25 cellular contexts compared by ENCODE assay signal in genomic region chr18:60895181-60895580, GRCh38.
DNase-seq lines count a peak whose midpoint lies in the region; ATAC-seq and TF ChIP-seq lines count a peak whose summit lies in the region.
"Had no signal": no experiment of that assay in that cellular context is flagged by ENCODE, and none has a peak within 500 bp of the region (broad histone marks: within the 10 kb centered on the region; RNA-seq: fewer than 3 reads in every experiment).

No MANE protein-coding gene starts in this region.

- TF ChIP-seq CTCF in cardiac fibroblast (IDR thresholded peaks at IDR 0.05; ENCODE audit: low read depth, low read length) = no peak
- TF ChIP-seq CTCF in suprapubic skin (IDR thresholded peaks at IDR 0.05) = no peak

- no peak for TF ChIP-seq EP300 in suprapubic skin (IDR thresholded peaks at IDR 0.05)

- peaks cover 0 to 4% of the 10 kb centered on the region in 2 donors for H3K9me3 Mint-ChIP-seq in activated T-cell treated with anti-CD3 and anti-CD28 coated beads, Interleukin-2, amount 50 U/mL, for 72 hours
- H3K9me3 Mint-ChIP-seq: activated naive CD4-positive, alpha-beta T cell treated with anti-CD3 and anti-CD28 coated beads for 36 hours; mesothelial cell of epicardium; nephron had no signal

- H3K27ac ChIP-seq in suprapubic skin = no peak overlapping the region
- H3K27ac ChIP-seq: A549, heart left ventricle, sigmoid colon had no signal

- no peak for TF ChIP-seq POLR2A in suprapubic skin (IDR thresholded peaks at IDR 0.05)

- WGBS in suprapubic skin = 81% methylated on average over 3 of the region's 3 CpGs

- no peaks in the 10 kb centered on the region for H3K27me3 Mint-ChIP-seq in activated T-cell treated with anti-CD3 and anti-CD28 coated beads, Interleukin-2, amount 50 U/mL, for 72 hours (ENCODE audit: low read depth)
- H3K27me3 Mint-ChIP-seq: activated CD4-positive, alpha-beta T cell treated with anti-CD3 and anti-CD28 coated beads for 36 hours had no signal

- no peaks in the 10 kb centered on the region for H3K4me1 Mint-ChIP-seq in activated T-cell treated with anti-CD3 and anti-CD28 coated beads, Interleukin-2, amount 50 U/mL, for 72 hours (ENCODE audit: low read depth)
- H3K4me1 Mint-ChIP-seq: activated CD4-positive, alpha-beta T cell treated with anti-CD3 and anti-CD28 coated beads for 36 hours; nephron had no signal

- no peak overlapping the region for H3K27ac Mint-ChIP-seq in activated T-cell treated with anti-CD3 and anti-CD28 coated beads, Interleukin-2, amount 50 U/mL, for 72 hours
- H3K27ac Mint-ChIP-seq: activated CD4-positive, alpha-beta T cell treated with anti-CD3 and anti-CD28 coated beads for 36 hours; activated naive CD4-positive, alpha-beta T cell treated with anti-CD3 and anti-CD28 coated beads for 36 hours; HFFc6; mesothelial cell of epicardium; nephron had no signal

- H3K4me3 Mint-ChIP-seq in activated T-cell treated with anti-CD3 and anti-CD28 coated beads, Interleukin-2, amount 50 U/mL, for 72 hours = no peak overlapping the region
- H3K4me3 Mint-ChIP-seq: activated CD4-positive, alpha-beta T cell treated with anti-CD3 and anti-CD28 coated beads for 36 hours; activated naive CD4-positive, alpha-beta T cell treated with anti-CD3 and anti-CD28 coated beads for 36 hours; HFFc6; mesothelial cell of epicardium; nephron had no signal

- H3K36me3 Mint-ChIP-seq in activated T-cell treated with anti-CD3 and anti-CD28 coated beads, Interleukin-2, amount 50 U/mL, for 72 hours (ENCODE audit: insufficient read depth in 2 of 2) = no peaks in the 10 kb centered on the region
- H3K36me3 Mint-ChIP-seq: mesothelial cell of epicardium had no signal

- H3K4me1 ChIP-seq in suprapubic skin = peaks cover 16% of the 10 kb centered on the region
- H3K4me1 ChIP-seq: A549, sigmoid colon had no signal

- no peaks in the 10 kb centered on the region for H3K9me3 ChIP-seq in suprapubic skin
- H3K9me3 ChIP-seq: A549, heart left ventricle, sigmoid colon had no signal

- ATAC-seq in activated T-cell treated with anti-CD3 and anti-CD28 coated beads, Interleukin-2, amount 50 U/mL, for 72 hours (replicated peaks in 1 of 2) = no peak
- ATAC-seq: A549; activated CD4-positive, alpha-beta T cell treated with anti-CD3 and anti-CD28 coated beads for 36 hours; heart left ventricle had no signal

- DNase-seq in NCI-H748 (lab: John Stamatoyannopoulos, UW; ENCODE audit: unreplicated experiment) (peak; percentile 34), NCI-H748 treated with DMSO at 0.1 percent for 48 hours (lab: John Stamatoyannopoulos, UW) (no peak), NCI-H69 (lab: John Stamatoyannopoulos, UW) (peak; percentile 82), cardiac fibroblast (ENCODE audit: low read depth in 2 of 2) (peak; percentile 2 to 43), iris pigment epithelial cell (ENCODE audit: low read depth) (peak; percentile 80), NCI-H1048 (lab: John Stamatoyannopoulos, UW) (no peak), suprapubic skin (ENCODE audit: low spot score in 2 of 2) (no peak)
- DNase-seq in activated T-cell treated with anti-CD3 and anti-CD28 coated beads, Interleukin-2, amount 50 U/mL, for 72 hours = no peak
- DNase-seq: activated CD4-positive, alpha-beta T cell treated with anti-CD3 and anti-CD28 coated beads for 36 hours; activated naive CD4-positive, alpha-beta T cell treated with anti-CD3 and anti-CD28 coated beads for 36 hours; activated T-cell treated with anti-CD3 and anti-CD28 coated beads, Interleukin-2, amount 50 U/mL, for 48 hours; COR-L47; DND-41; heart left ventricle; HFFc6; Karpas-422; left colon; NCI-H1105 treated with DMSO at 0.1 percent for 48 hours; NCI-H2171 treated with DMSO at 0.1 percent for 48 hours; NCI-H82; sigmoid colon; substantia nigra had no signal

- H3K4me3 ChIP-seq in cardiac fibroblast (replicated peaks in 1 of 2; ENCODE audit: low read depth in 2 of 2, low read length in 2 of 2) (no peak overlapping the region), suprapubic skin (no peak overlapping the region)
- H3K4me3 ChIP-seq: A549, heart left ventricle, sigmoid colon had no signal

- no peaks in the 10 kb centered on the region for H3K27me3 ChIP-seq in suprapubic skin
- H3K27me3 ChIP-seq: sigmoid colon had no signal

- no peaks in the 10 kb centered on the region for H3K36me3 ChIP-seq in suprapubic skin
- H3K36me3 ChIP-seq: heart left ventricle, sigmoid colon had no signal

Comparison
In these comparisons a context has a peak if more than half of its experiments do, and no peak if none do; other contexts are left out.
1. DNase-seq: peak in NCI-H748 (single experiment), NCI-H69 (single experiment), cardiac fibroblast (2 of 2) and iris pigment epithelial cell (single experiment); none in NCI-H748 treated with DMSO at 0.1 percent for 48 hours (single experiment), NCI-H1048 (single experiment), suprapubic skin (0 of 2) and activated T-cell treated with anti-CD3 and anti-CD28 coated beads, Interleukin-2, amount 50 U/mL, for 72 hours (0 of 2).